8 cellular contexts compared by ENCODE assay signal in the genomic region with DNA sequence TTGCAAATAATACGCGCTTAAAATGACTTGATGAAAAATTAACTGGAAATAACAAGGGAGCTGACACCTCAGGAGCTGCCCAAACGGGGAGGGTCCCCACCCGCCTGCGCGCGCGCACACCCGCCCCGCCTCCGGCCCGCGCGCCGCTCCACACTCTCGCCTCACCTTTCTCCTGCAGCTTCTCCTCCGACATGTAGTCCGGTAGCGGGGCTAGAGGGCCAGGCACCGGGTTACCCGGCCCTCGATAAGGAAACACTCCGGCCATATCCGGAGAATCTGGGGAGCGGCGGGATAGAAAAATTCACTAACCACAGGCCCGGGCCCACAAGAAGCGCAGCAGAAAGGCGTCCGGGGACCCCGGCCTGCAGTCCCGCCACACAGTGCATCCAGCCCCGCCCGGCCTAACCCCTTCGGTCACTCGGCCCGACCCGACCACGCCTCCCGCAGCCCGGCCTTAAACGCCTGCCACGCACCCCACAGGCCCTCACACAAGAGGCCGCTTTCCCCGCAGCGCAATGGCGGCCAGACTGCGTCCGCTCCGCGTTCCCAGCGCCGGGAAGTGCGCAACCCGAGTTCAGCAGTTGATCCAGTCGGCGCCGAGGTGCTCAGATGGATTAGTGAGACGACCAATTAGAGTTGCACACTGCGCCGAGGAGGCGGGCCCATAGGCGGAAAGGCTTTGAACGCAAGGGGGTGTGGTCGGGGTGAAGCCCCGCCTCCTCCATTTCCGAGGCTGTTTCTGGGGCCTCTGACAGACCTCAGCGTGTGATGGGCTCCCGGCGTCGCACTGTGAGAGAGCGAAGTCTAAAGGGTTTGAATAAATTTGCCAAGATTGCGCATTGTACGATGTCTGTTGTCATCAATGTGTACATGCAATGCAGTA. TPM values are rescaled to one million over a fixed set of nuclear protein-coding genes. Genes with fewer than 3 reads are reported as not detected.
DNase-seq lines count a peak whose midpoint lies in the region; ATAC-seq and TF ChIP-seq lines count a peak whose summit lies in the region.

A gene (minus strand): TSS at position 561 of the 883 bp plus-strand sequence. CDS start 296 bp downstream, at position 265.

- intact Hi-C loops in activated T-helper 2 cell treated with anti-CD3 and anti-CD28 coated beads, Interferon-gamma antibody, Interleukin-2, Interleukin-4, amounts not matched to agents 10 μg/mL and 5 μg/mL and 100 μg/mL, durations not matched to agents 14 hours and 24 hours and 36 hours (cut with micrococcal nuclease): loop anchor here (1.0 to 2.0 kb wide), 2 partner anchors 32 to 35 kb away; a partner anchor contains a TSS
- intact Hi-C loops in natural killer cell (cut with micrococcal nuclease): loop anchor here (1.0 kb wide), 1 partner anchor 33 kb away; no protein-coding TSS in a partner anchor

- no peaks in the 10 kb centered on the region for H3K27me3 Mint-ChIP-seq in activated T-helper 2 cell treated with anti-CD3 and anti-CD28 coated beads, Interferon-gamma antibody, Interleukin-2, Interleukin-4, amounts not matched to agents 10 μg/mL and 5 μg/mL and 100 μg/mL, durations not matched to agents 14 hours and 24 hours and 36 hours (ENCODE audit: low read depth)
- H3K27me3 Mint-ChIP-seq in natural killer cell (ENCODE audit: low read depth in 2 of 2): no peaks in the 10 kb centered on the region

- no peak for TF ChIP-seq CTCF in RWPE2 (IDR thresholded peaks at IDR 0.05; ENCODE audit: poor library complexity, severe bottlenecking)
- no peak for TF ChIP-seq CTCF in natural killer cell (IDR thresholded peaks at IDR 0.05)

- H3K36me3 ChIP-seq in RWPE2 (ENCODE audit: low read depth): peaks cover 41% of the 10 kb centered on the region

- peaks cover 52% of the 10 kb centered on the region for H3K36me3 Mint-ChIP-seq in activated T-helper 2 cell treated with anti-CD3 and anti-CD28 coated beads, Interferon-gamma antibody, Interleukin-2, Interleukin-4, amounts not matched to agents 10 μg/mL and 5 μg/mL and 100 μg/mL, durations not matched to agents 14 hours and 24 hours and 36 hours (ENCODE audit: low read depth)
- H3K36me3 Mint-ChIP-seq in natural killer cell: peaks cover 29% of the 10 kb centered on the region

- peak within 1 kb of the TSS; percentile 79 for H3K4me3 ChIP-seq in RWPE2 (ENCODE audit: severe bottlenecking)

- H3K27ac ChIP-seq in RWPE2 (ENCODE audit: poor library complexity, severe bottlenecking): peak within 1 kb of the TSS; percentile 60

- H3K27ac Mint-ChIP-seq in activated T-helper 2 cell treated with anti-CD3 and anti-CD28 coated beads, Interferon-gamma antibody, Interleukin-2, Interleukin-4, amounts not matched to agents 10 μg/mL and 5 μg/mL and 100 μg/mL, durations not matched to agents 14 hours and 24 hours and 36 hours: peak within 1 kb of the TSS; percentile 94
- H3K27ac Mint-ChIP-seq in natural killer cell: peak within 1 kb of the TSS; percentile 98

- no peaks in the 10 kb centered on the region for H3K27me3 ChIP-seq in RWPE2 (ENCODE audit: insufficient read depth, poor library complexity, severe bottlenecking)

- DNase-seq in EH (ENCODE audit: low read depth): peak; percentile 98
- DNase-seq in H4 (ENCODE audit: low spot score): peak; percentile 98
- DNase-seq in LoVo (ENCODE audit: low spot score): peak; percentile 99
- peak; percentile 94 for DNase-seq in RWPE2 (ENCODE audit: low spot score)
- DNase-seq in activated T-helper 2 cell treated with anti-CD3 and anti-CD28 coated beads, Interferon-gamma antibody, Interleukin-2, Interleukin-4, amounts not matched to agents 10 μg/mL and 5 μg/mL and 100 μg/mL, durations not matched to agents 14 hours and 24 hours and 36 hours (ENCODE audit: low spot score): peak; percentile 98
- DNase-seq in fibroblast of peridontal ligament (ENCODE audit: extremely low read depth): peak; percentile 97
- DNase-seq in natural killer cell: peak; percentile 97
- peak; percentile 97 for DNase-seq in stimulated activated naive CD4-positive, alpha-beta T cell treated with Interleukin-2 at 50 U/mL for 16 hours (lab: John Stamatoyannopoulos, UW)

- no peaks in the 10 kb centered on the region for H3K9me3 ChIP-seq in RWPE2 (ENCODE audit: severe bottlenecking)

- H3K4me3 Mint-ChIP-seq in activated T-helper 2 cell treated with anti-CD3 and anti-CD28 coated beads, Interferon-gamma antibody, Interleukin-2, Interleukin-4, amounts not matched to agents 10 μg/mL and 5 μg/mL and 100 μg/mL, durations not matched to agents 14 hours and 24 hours and 36 hours (ENCODE audit: low read depth): peak within 1 kb of the TSS; percentile 98
- H3K4me3 Mint-ChIP-seq in natural killer cell: peak within 1 kb of the TSS; percentile 100

- ATAC-seq in RWPE2 (ENCODE audit: low read depth) (peak; percentile 99), natural killer cell (peak; percentile 97 to 100 (median 98))

- no peaks in the 10 kb centered on the region for H3K9me3 Mint-ChIP-seq in activated T-helper 2 cell treated with anti-CD3 and anti-CD28 coated beads, Interferon-gamma antibody, Interleukin-2, Interleukin-4, amounts not matched to agents 10 μg/mL and 5 μg/mL and 100 μg/mL, durations not matched to agents 14 hours and 24 hours and 36 hours
- H3K9me3 Mint-ChIP-seq in natural killer cell: no peaks in the 10 kb centered on the region

- peaks cover 11% of the 10 kb centered on the region for H3K4me1 ChIP-seq in RWPE2 (ENCODE audit: insufficient read depth, poor library complexity, severe bottlenecking)

- peaks cover 23% of the 10 kb centered on the region for H3K4me1 Mint-ChIP-seq in activated T-helper 2 cell treated with anti-CD3 and anti-CD28 coated beads, Interferon-gamma antibody, Interleukin-2, Interleukin-4, amounts not matched to agents 10 μg/mL and 5 μg/mL and 100 μg/mL, durations not matched to agents 14 hours and 24 hours and 36 hours (ENCODE audit: low read depth)
- H3K4me1 Mint-ChIP-seq in natural killer cell: peaks cover 38 to 44% of the 10 kb centered on the region in 2 donors

RNA-seq across cellular contexts. Expression of the gene that starts here (rescaled TPM):
- total RNA-seq in H4 (2014; rRNA removed; shearing (Covaris generic)): 77.5 and 84.5 TPM in 2 replicates
- total RNA-seq in activated T-helper 2 cell treated with anti-CD3 and anti-CD28 coated beads, Interferon-gamma antibody, Interleukin-2, Interleukin-4, amounts not matched to agents 10 μg/mL and 5 μg/mL and 100 μg/mL, durations not matched to agents 14 hours and 24 hours and 36 hours: 435 and 439 TPM in 2 replicates
- 100 to 1,000 TPM; 475 to 508 (median 480) TPM for total RNA-seq in natural killer cell

Comparison
In these comparisons a context has a peak if more than half of its experiments do, and no peak if none do; other contexts are left out.
1. Peak in every context shown above with its lines: DNase-seq, ATAC-seq, H3K4me3 ChIP-seq and H3K27ac ChIP-seq.